In the genomic region with DNA sequence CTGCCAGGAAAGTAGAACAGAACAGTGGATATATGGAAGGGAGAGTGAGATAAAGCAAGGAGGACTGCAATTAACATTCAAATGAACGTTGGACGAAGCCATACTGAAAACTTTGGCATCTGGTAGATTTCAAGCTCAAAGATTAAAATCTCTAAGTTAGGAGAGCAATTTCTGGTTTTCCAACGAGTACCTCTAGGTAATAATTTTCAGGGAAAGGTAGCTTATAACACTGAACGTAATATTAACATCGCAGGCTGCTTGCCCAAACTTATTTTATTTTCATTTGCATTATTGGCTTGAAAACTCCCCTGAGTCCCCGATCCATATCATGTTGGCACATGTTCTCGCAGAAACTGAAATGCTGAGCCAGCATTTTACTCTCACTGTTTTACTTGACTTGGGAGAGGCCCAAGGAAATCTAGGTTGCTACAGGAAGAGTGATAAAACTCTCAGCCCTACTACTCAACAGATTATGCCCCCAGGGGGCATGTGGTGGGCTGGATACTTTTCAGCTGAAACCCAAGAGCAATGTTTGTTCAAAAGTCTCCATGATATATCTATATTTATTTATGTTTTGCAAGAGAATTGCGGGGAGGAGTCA, we compare ENCODE assay signal across 25 cellular contexts.
DNase-seq lines count a peak whose midpoint lies in the region; ATAC-seq and TF ChIP-seq lines count a peak whose summit lies in the region.
"Had no signal": no experiment of that assay in that cellular context is flagged by ENCODE, and none has a peak within 500 bp of the region (broad histone marks: within the 10 kb centered on the region; RNA-seq: fewer than 3 reads in every experiment).

No MANE protein-coding gene starts in this region.

- H4K5ac ChIP-seq in IMR-90 (ENCODE audit: low read depth, low read length), result no peak overlapping the region

- intact Hi-C loops in IMR-90 (cut with micrococcal nuclease), result no loop called here
- intact Hi-C loops in CD4-positive, alpha-beta T cell (cut with DNase I, micrococcal nuclease), result no loop called here

- no peak for TF ChIP-seq RAD21 in IMR-90 (IDR thresholded peaks at IDR 0.05; ENCODE audit: low read length)

- H3K9me3 Mint-ChIP-seq in nephron, result peaks cover 13% of the 10 kb centered on the region
- H3K9me3 Mint-ChIP-seq in CD4-positive, alpha-beta T cell, result peaks cover 2% of the 10 kb centered on the region

- WGBS in IMR-90 (ENCODE audit: extremely low coverage in 2 of 2, insufficient read length in 1 of 2), 2 experiments, result 0% methylated on average over 1 of the region's 8 CpGs; no CpG with 5 or more reads in 1 of the 2 experiments

- no peak overlapping the region for H4K8ac ChIP-seq in IMR-90 (ENCODE audit: low read depth in 2 of 2, low read length in 2 of 2)

- no peak overlapping the region for H3K23ac ChIP-seq in IMR-90 (ENCODE audit: low read depth, low read length)

- H3K4me1 Mint-ChIP-seq in nephron, result peaks cover 25% of the 10 kb centered on the region
- no peaks in the 10 kb centered on the region for H3K4me1 Mint-ChIP-seq in CD4-positive, alpha-beta T cell (ENCODE audit: low read depth)
- H3K4me1 Mint-ChIP-seq: CD4-positive, CD25-positive, alpha-beta regulatory T cell; IgD-negative memory B cell had no signal

- no peak overlapping the region for H2AK9ac ChIP-seq in IMR-90 (replicated peaks; ENCODE audit: low read depth, low read length, poor library complexity)

- no peak for TF ChIP-seq POLR2A in IMR-90 (IDR thresholded peaks at IDR 0.05; ENCODE audit: low read depth, low read length)

- no TSS peak for BruUV-seq in IMR-90 (replicated peaks; lab: Mats Ljungman, UMichigan)

- no peak overlapping the region for H2AK5ac ChIP-seq in IMR-90 (ENCODE audit: low read depth, low read length)

- no peak overlapping the region for H2BK15ac ChIP-seq in IMR-90 (ENCODE audit: low read depth, low read length)

- H3K4me3 ChIP-seq in IMR-90 (ENCODE audit: insufficient read depth, low read depth, low read length), result no peak overlapping the region
- H3K4me3 ChIP-seq: GM23338, MG63, SJSA1 had no signal

- in situ Hi-C loops in IMR-90 (cut with MboI; ENCODE audit: low sequenced_read_pairs), result no loop called here

- no peak overlapping the region for H3K18ac ChIP-seq in IMR-90 (ENCODE audit: low read depth, low read length)

- no peak overlapping the region for H2AFZ ChIP-seq in IMR-90 (replicated peaks; ENCODE audit: low read length, poor library complexity)
- H2AFZ ChIP-seq: GM23338 had no signal

- no peaks in the 10 kb centered on the region for H3K36me3 Mint-ChIP-seq in nephron (ENCODE audit: low read depth)
- H3K36me3 Mint-ChIP-seq in CD4-positive, alpha-beta T cell (ENCODE audit: low read depth), result no peaks in the 10 kb centered on the region
- H3K36me3 Mint-ChIP-seq: CD4-positive, CD25-positive, alpha-beta regulatory T cell; IgD-negative memory B cell had no signal

- no peak overlapping the region for H3K4ac ChIP-seq in IMR-90 (ENCODE audit: low read depth, low read length)

- peak overlapping the region; percentile 75 to 94 (median 89) for H3K27ac Mint-ChIP-seq in nephron
- H3K27ac Mint-ChIP-seq in CD4-positive, alpha-beta T cell, result no peak overlapping the region
- H3K27ac Mint-ChIP-seq: CD4-positive, CD25-positive, alpha-beta regulatory T cell; GM23338; IgD-negative memory B cell had no signal

- no peak overlapping the region for H2BK5ac ChIP-seq in IMR-90 (ENCODE audit: low read depth, low read length, poor library complexity, severe bottlenecking)

- H3K9me3 ChIP-seq in IMR-90 (ENCODE audit: control insufficient read depth, insufficient read depth, low read length), result no peaks in the 10 kb centered on the region
- H3K9me3 ChIP-seq in CD4-positive, alpha-beta T cell (ENCODE audit: control insufficient read depth, low read length), result no peaks in the 10 kb centered on the region
- H3K9me3 ChIP-seq: MG63, SJSA1 had no signal

- H3K56ac ChIP-seq in IMR-90 (ENCODE audit: extremely low read depth, insufficient read depth, low read length), result no peak overlapping the region

- H3K27me3 Mint-ChIP-seq in nephron (ENCODE audit: low read depth), result peaks cover 14% of the 10 kb centered on the region
- H3K27me3 Mint-ChIP-seq in CD4-positive, alpha-beta T cell, result no peaks in the 10 kb centered on the region

- no peak overlapping the region for H2BK120ac ChIP-seq in IMR-90 (ENCODE audit: low read depth, low read length)

- peaks cover 4% of the 10 kb centered on the region; the same call in 1 of the 2 replicates for H3K27me3 ChIP-seq in IMR-90 (ENCODE audit: control insufficient read depth, insufficient read depth, low read length)
- H3K27me3 ChIP-seq in CD4-positive, alpha-beta T cell (ENCODE audit: control insufficient read depth, insufficient read depth, low read length), result no peaks in the 10 kb centered on the region
- H3K27me3 ChIP-seq: MG63, SJSA1 had no signal

- H3K4me3 Mint-ChIP-seq in nephron, result peak overlapping the region in 1 of 3 experiments; percentile 1
- no peak overlapping the region for H3K4me3 Mint-ChIP-seq in CD4-positive, alpha-beta T cell
- H3K4me3 Mint-ChIP-seq: CD4-positive, CD25-positive, alpha-beta regulatory T cell; GM23338; IgD-negative memory B cell had no signal

- H3K36me3 ChIP-seq in IMR-90 (ENCODE audit: control insufficient read depth, insufficient read depth, low read length), result no peaks in the 10 kb centered on the region
- H3K36me3 ChIP-seq: MG63, SJSA1 had no signal

- no peak overlapping the region for H3K9ac ChIP-seq in IMR-90 (ENCODE audit: low read depth, low read length)

- H2BK20ac ChIP-seq in IMR-90 (ENCODE audit: low read depth, low read length), result no peak overlapping the region

- peak; percentile 39 for DNase-seq in DMS 273 (lab: John Stamatoyannopoulos, UW; ENCODE audit: unreplicated experiment)
- no peak for DNase-seq in DMS 273 treated with DMSO at 0.1 percent for 48 hours (lab: John Stamatoyannopoulos, UW)
- no peak for DNase-seq in IMR-90
- DNase-seq in occipital lobe (lab: John Stamatoyannopoulos, UW), result no peak
- no peak for DNase-seq in CD4-positive, alpha-beta T cell
- DNase-seq: AML-193; CD4-positive, CD25-positive, alpha-beta regulatory T cell; COR-L47; DMS153; HCEC 1CT; Karpas-422; MG63; NCI-H1436; NCI-H2029 treated with DMSO at 0.1 percent for 48 hours; NCI-H2171; NCI-H345; NCI-H524 had no signal

- TF ChIP-seq CTCF in IMR-90 (conservative IDR thresholded peaks at IDR 0.05; ENCODE audit: low read depth, low read length), result no peak
- TF ChIP-seq CTCF in VCaP (conservative IDR thresholded peaks at IDR 0.05), result no peak
- TF ChIP-seq CTCF in nephron (IDR thresholded peaks at IDR 0.05; ENCODE audit: unreplicated experiment in 3 of 3), result no peak
- no peak for TF ChIP-seq CTCF in CD4-positive, alpha-beta T cell (IDR thresholded peaks at IDR 0.05)

- H3K27ac ChIP-seq in IMR-90 (ENCODE audit: insufficient read depth, low read length) (no peak overlapping the region), VCaP (peak overlapping the region; percentile 9; the same call in 1 of the 2 replicates)
- H3K27ac ChIP-seq in CD4-positive, alpha-beta T cell (ENCODE audit: low read depth, low read length), result no peak overlapping the region
- H3K27ac ChIP-seq: 22Rv1, SJSA1 had no signal

- H3K4me2 ChIP-seq in IMR-90 (ENCODE audit: low read depth, low read length), result no peak overlapping the region
- H3K4me2 ChIP-seq: GM23338 had no signal

- no peaks in the 10 kb centered on the region for H3K9me1 ChIP-seq in IMR-90 (ENCODE audit: insufficient read depth, low read length)

- no peaks in the 10 kb centered on the region for H4K20me1 ChIP-seq in IMR-90 (ENCODE audit: insufficient read depth, low read length)

- dilution Hi-C loops in IMR-90 (cut with HindIII; ENCODE audit: low sequenced_read_pairs, unreplicated experiment), result no loop called here

- no peaks in the 10 kb centered on the region for H3K79me1 ChIP-seq in IMR-90 (ENCODE audit: low read depth in 1 of 2, low read length in 2 of 2)

- no peak overlapping the region for H4K91ac ChIP-seq in IMR-90 (ENCODE audit: insufficient read depth, low read depth, low read length)

- CTCF ChIA-PET in IMR-90 (lab: Yijun Ruan, JAX), result interaction anchor here (0.9 kb wide), 1 partner anchor 8 kb away, joined by 3 read pairs; no protein-coding TSS in a partner anchor
- CTCF ChIA-PET in CD4-positive, alpha-beta T cell (lab: Charles Lee), result no interaction called here

- POLR2A ChIA-PET in IMR-90 (lab: Charles Lee; ENCODE audit: unreplicated experiment), result no interaction called here
- POLR2A ChIA-PET in CD4-positive, alpha-beta T cell (lab: Charles Lee), result no interaction called here

- no peaks in the 10 kb centered on the region for H3K4me1 ChIP-seq in IMR-90 (ENCODE audit: control insufficient read depth, insufficient read depth, low read length)
- H3K4me1 ChIP-seq: SJSA1 had no signal

- ATAC-seq in IMR-90 (ENCODE audit: low read depth), result no peak
- no peak for ATAC-seq in GM19351 (IDR thresholded peaks at IDR 0.05; ENCODE audit: unreplicated experiment)
- no peak for ATAC-seq in CD4-positive, alpha-beta T cell (ENCODE audit: poor library complexity)
- ATAC-seq: GM23338, Right ventricle myocardium inferior had no signal

- no peak overlapping the region for H3K14ac ChIP-seq in IMR-90 (replicated peaks; ENCODE audit: low read depth, low read length)

TF ChIP-seq in IMR-90, 13 proteins besides CTCF, POLR2A, EP300 and RAD21:
- TF ChIP-seq CEBPB (IDR thresholded peaks at IDR 0.05; ENCODE audit: low read depth, low read length) (no peak), CHD1 (IDR thresholded peaks at IDR 0.05; ENCODE audit: low read depth, low read length) (no peak), MAZ (IDR thresholded peaks at IDR 0.05; ENCODE audit: borderline replicate concordance, low read depth, low read length) (no peak), FOS (IDR thresholded peaks at IDR 0.05; ENCODE audit: low read depth, low read length) (no peak), MAFK (IDR thresholded peaks at IDR 0.05; ENCODE audit: low read depth, low read length) (peak; percentile 97)
- TF ChIP-seq, protein P1, sequence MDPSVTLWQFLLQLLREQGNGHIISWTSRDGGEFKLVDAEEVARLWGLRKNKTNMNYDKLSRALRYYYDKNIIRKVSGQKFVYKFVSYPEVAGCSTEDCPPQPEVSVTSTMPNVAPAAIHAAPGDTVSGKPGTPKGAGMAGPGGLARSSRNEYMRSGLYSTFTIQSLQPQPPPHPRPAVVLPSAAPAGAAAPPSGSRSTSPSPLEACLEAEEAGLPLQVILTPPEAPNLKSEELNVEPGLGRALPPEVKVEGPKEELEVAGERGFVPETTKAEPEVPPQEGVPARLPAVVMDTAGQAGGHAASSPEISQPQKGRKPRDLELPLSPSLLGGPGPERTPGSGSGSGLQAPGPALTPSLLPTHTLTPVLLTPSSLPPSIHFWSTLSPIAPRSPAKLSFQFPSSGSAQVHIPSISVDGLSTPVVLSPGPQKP (IDR thresholded peaks at IDR 0.05; ENCODE audit: borderline replicate concordance, low read depth, low read length), result no peak
